ENCODE assay signal across 14 cellular contexts in genomic region chr14:73795974-73796373, GRCh38. TPM values are rescaled to one million over a fixed set of nuclear protein-coding genes. Genes with fewer than 3 reads are reported as not detected.
A peak's percentile ranks its signal among the peaks of the same experiment; 100 is the strongest.
DNase-seq lines count a peak whose midpoint lies in the region; ATAC-seq and TF ChIP-seq lines count a peak whose summit lies in the region.
"Had no signal": no experiment of that assay in that cellular context is flagged by ENCODE, and none has a peak within 500 bp of the region (broad histone marks: within the 10 kb centered on the region; RNA-seq: fewer than 3 reads in every experiment).

No MANE protein-coding gene starts in this region.

- peaks cover 1% of the 10 kb centered on the region for H3K36me3 Mint-ChIP-seq in chondrocyte (ENCODE audit: low read depth)
- H3K36me3 Mint-ChIP-seq: memory B cell had no signal

- H3K9me3 ChIP-seq in Karpas-422 (ENCODE audit: low read length) (no peaks in the 10 kb centered on the region), mucosa of descending colon (no peaks in the 10 kb centered on the region)
- H3K9me3 ChIP-seq: BLaER1 had no signal

- H4K20me1 ChIP-seq in Karpas-422 (ENCODE audit: insufficient read depth, low read depth, low read length), result no peaks in the 10 kb centered on the region
- H4K20me1 ChIP-seq: BLaER1 had no signal

- no peak overlapping the region for H3K4me3 Mint-ChIP-seq in chondrocyte (ENCODE audit: unreplicated experiment)
- H3K4me3 Mint-ChIP-seq: memory B cell had no signal

- H3K4me3 ChIP-seq in AG10803 (ENCODE audit: low read length), result no peak overlapping the region
- H3K4me3 ChIP-seq in Karpas-422 (ENCODE audit: low read length), result no peak overlapping the region
- no peak overlapping the region for H3K4me3 ChIP-seq in mucosa of descending colon
- H3K4me3 ChIP-seq: BLaER1 had no signal

- peaks cover 7% of the 10 kb centered on the region for H3K4me1 ChIP-seq in Karpas-422 (ENCODE audit: low read length)
- peaks cover 27% of the 10 kb centered on the region for H3K4me1 ChIP-seq in mucosa of descending colon (ENCODE audit: low read depth)
- H3K4me1 ChIP-seq: BLaER1 had no signal

- H3K27ac Mint-ChIP-seq in chondrocyte (ENCODE audit: unreplicated experiment), result peak overlapping the region; percentile 63
- H3K27ac Mint-ChIP-seq: memory B cell had no signal

- TF ChIP-seq CTCF in AG10803 (conservative IDR thresholded peaks at IDR 0.05; ENCODE audit: low read length) (no peak), chondrocyte (IDR thresholded peaks at IDR 0.05) (no peak), mucosa of descending colon (IDR thresholded peaks at IDR 0.05) (no peak)

- H3K9me2 ChIP-seq in Karpas-422 (replicated peaks; ENCODE audit: insufficient read depth, low read length), result no peaks in the 10 kb centered on the region

- intact Hi-C loops in mucosa of descending colon (cut with DNase I, micrococcal nuclease), result no loop called here

- H3K27me3 Mint-ChIP-seq in chondrocyte (ENCODE audit: low read depth), result no peaks in the 10 kb centered on the region
- H3K27me3 Mint-ChIP-seq: memory B cell had no signal

- H3K27ac ChIP-seq in Karpas-422 (ENCODE audit: low read length), result no peak overlapping the region
- H3K27ac ChIP-seq: BLaER1 had no signal

- H3K9ac ChIP-seq in Karpas-422 (ENCODE audit: low read length), result no peak overlapping the region
- H3K9ac ChIP-seq: BLaER1 had no signal

- no peaks in the 10 kb centered on the region for H3K36me3 ChIP-seq in Karpas-422 (ENCODE audit: insufficient read depth, low read length)
- no peaks in the 10 kb centered on the region for H3K36me3 ChIP-seq in mucosa of descending colon (ENCODE audit: low read depth)
- H3K36me3 ChIP-seq: BLaER1 had no signal

- no peak overlapping the region for H2AFZ ChIP-seq in Karpas-422 (ENCODE audit: low read length)

- ATAC-seq in mucosa of descending colon (peak; percentile 93), GM18907 (IDR thresholded peaks at IDR 0.05; ENCODE audit: unreplicated experiment) (no peak)
- ATAC-seq: right cardiac atrium had no signal

- peaks cover 32% of the 10 kb centered on the region for H3K4me1 Mint-ChIP-seq in chondrocyte (ENCODE audit: low read depth)

- no peaks in the 10 kb centered on the region for H3K9me3 Mint-ChIP-seq in chondrocyte (ENCODE audit: low read depth)
- H3K9me3 Mint-ChIP-seq: memory B cell had no signal

- no peaks in the 10 kb centered on the region for H3K79me2 ChIP-seq in Karpas-422 (ENCODE audit: low read length)

- H3K4me2 ChIP-seq in Karpas-422 (ENCODE audit: low read depth, low read length, poor library complexity, severe bottlenecking), result no peak overlapping the region
- H3K4me2 ChIP-seq: BLaER1 had no signal

- no peaks in the 10 kb centered on the region for H3K27me3 ChIP-seq in Karpas-422 (ENCODE audit: low read length)
- H3K27me3 ChIP-seq: BLaER1 had no signal

- peak; percentile 83 for DNase-seq in AG10803 (ENCODE audit: low read depth)
- peak; percentile 32 for DNase-seq in Karpas-422
- DNase-seq in chondrocyte (ENCODE audit: low spot score), result no peak
- peak; percentile 76 to 98 (median 85) for DNase-seq in mucosa of descending colon
- no peak for DNase-seq in SHP77 (lab: John Stamatoyannopoulos, UW)
- no peak for DNase-seq in NCI-H1048 (lab: John Stamatoyannopoulos, UW)
- DNase-seq in DMS 273 treated with DMSO at 0.1 percent for 48 hours (lab: John Stamatoyannopoulos, UW), result no peak
- DNase-seq: activated T-cell treated with anti-CD3 and anti-CD28 coated beads, Interleukin-2, amount 50 U/mL, for 48 hours; glutamatergic neuron; NCI-H1930; right cardiac atrium had no signal

RNA-seq across cellular contexts. Expression of gene PTGR2, which starts 55.7 kb away (rescaled TPM):
- 10.0 and 11.3 TPM in 2 replicates for total RNA-seq in Karpas-422 (2014; rRNA removed; shearing (Covaris generic); ENCODE audit: low replicate concordance)
- total RNA-seq in chondrocyte (2.1 to 4.0 TPM (median 2.8 TPM) in 3 replicates), mucosa of descending colon (10 to 100 TPM; 11.4 to 23.2 (median 17.2) TPM)

Comparison
In these comparisons a context has a peak if more than half of its experiments do, and no peak if none do; other contexts are left out.
1. DNase-seq: peak in AG10803 (single experiment), Karpas-422 (single experiment) and mucosa of descending colon (3 of 3); none in chondrocyte (single experiment), SHP77 (0 of 2), NCI-H1048 (single experiment) and DMS 273 treated with DMSO at 0.1 percent for 48 hours (single experiment).